Comparison of ENCODE assay signal across 1 cellular context in genomic region chr5:176536132-176536901, GRCh38.
TF ChIP-seq lines count a peak whose summit lies in the region.

No MANE protein-coding gene starts in this region.

TF ChIP-seq in HepG2, 621 proteins besides CTCF, POLR2A, EP300 and RAD21 (continued from another document and continues in another):
- TF ChIP-seq NR2C2 (CRISPR knock-in tag; IDR thresholded peaks at IDR 0.05; ENCODE audit: borderline replicate concordance), result no peak
- no peak for TF ChIP-seq ZNF136 (CRISPR knock-in tag; IDR thresholded peaks at IDR 0.05; ENCODE audit: low read depth)
- TF ChIP-seq ZNF101 (CRISPR knock-in tag; IDR thresholded peaks at IDR 0.05; ENCODE audit: borderline replicate concordance, low read depth), result no peak
- no peak for TF ChIP-seq ZBED4 (CRISPR knock-in tag; IDR thresholded peaks at IDR 0.05; ENCODE audit: borderline replicate concordance)
- TF ChIP-seq CREBL2 (CRISPR knock-in tag; IDR thresholded peaks at IDR 0.05; ENCODE audit: borderline replicate concordance), result no peak
- no peak for TF ChIP-seq MLXIP (CRISPR knock-in tag; IDR thresholded peaks at IDR 0.05; ENCODE audit: borderline replicate concordance)
- TF ChIP-seq ZBTB40 (IDR thresholded peaks at IDR 0.05), result no peak
- no peak for TF ChIP-seq ZBTB40 (CRISPR knock-in tag; IDR thresholded peaks at IDR 0.05)
- TF ChIP-seq ELK4 (CRISPR knock-in tag; IDR thresholded peaks at IDR 0.05; ENCODE audit: borderline replicate concordance), result no peak
- TF ChIP-seq BCL6 (CRISPR knock-in tag; IDR thresholded peaks at IDR 0.05), result no peak
- no peak for TF ChIP-seq SMAD9 (CRISPR knock-in tag; IDR thresholded peaks at IDR 0.05)
- no peak for TF ChIP-seq ZNF280D (CRISPR knock-in tag; IDR thresholded peaks at IDR 0.05)
- TF ChIP-seq ZNF513 (CRISPR knock-in tag; conservative IDR thresholded peaks at IDR 0.05), result no peak
- TF ChIP-seq ATM (IDR thresholded peaks at IDR 0.05; ENCODE audit: borderline replicate concordance), result no peak
- TF ChIP-seq MYC (CRISPR knock-in tag; IDR thresholded peaks at IDR 0.05; ENCODE audit: borderline replicate concordance), result peak; percentile 93
- TF ChIP-seq ZNF710 (CRISPR knock-in tag; IDR thresholded peaks at IDR 0.05; ENCODE audit: borderline replicate concordance), result no peak
- no peak for TF ChIP-seq ZNF878 (CRISPR knock-in tag; IDR thresholded peaks at IDR 0.05)
- TF ChIP-seq ZNF44 (CRISPR knock-in tag; IDR thresholded peaks at IDR 0.05), result no peak
- TF ChIP-seq SP2 (CRISPR knock-in tag; IDR thresholded peaks at IDR 0.05), result no peak
- TF ChIP-seq ZNF33A (CRISPR knock-in tag; IDR thresholded peaks at IDR 0.05; ENCODE audit: borderline replicate concordance), result no peak
- no peak for TF ChIP-seq HDAC2 (CRISPR knock-in tag; IDR thresholded peaks at IDR 0.05)
- TF ChIP-seq ZNF337 (CRISPR knock-in tag; IDR thresholded peaks at IDR 0.05; ENCODE audit: borderline replicate concordance, low read depth), result no peak
- TF ChIP-seq UBTF (CRISPR knock-in tag; IDR thresholded peaks at IDR 0.05), result peak; percentile 45; the same call in 1 of the 2 replicates
